Comparison of ENCODE assay signal across 20 cellular contexts in genomic region chr9:101514056-101514455, GRCh38. TPM values are rescaled to one million over a fixed set of nuclear protein-coding genes. Genes with fewer than 3 reads are reported as not detected.
DNase-seq lines count a peak whose midpoint lies in the region; ATAC-seq, FAIRE-seq and TF ChIP-seq lines count a peak whose summit lies in the region.
"Had no signal": no experiment of that assay in that cellular context is flagged by ENCODE, and none has a peak within 500 bp of the region (broad histone marks: within the 10 kb centered on the region; RNA-seq: fewer than 3 reads in every experiment).

No MANE protein-coding gene starts in this region.

- peak overlapping the region; percentile 65 for H3K27ac Mint-ChIP-seq in chondrocyte (ENCODE audit: unreplicated experiment)
- no peak overlapping the region for H3K27ac Mint-ChIP-seq in CD4-positive, alpha-beta T cell
- H3K27ac Mint-ChIP-seq: brain, endodermal cell, nephron progenitor cell had no signal

- ATAC-seq in IMR-90 (ENCODE audit: low read depth), result peak; percentile 81
- no peak for ATAC-seq in CD4-positive, alpha-beta T cell (ENCODE audit: poor library complexity)
- ATAC-seq: left lobe of liver had no signal

- H3K4me3 Mint-ChIP-seq in chondrocyte (ENCODE audit: unreplicated experiment), result no peak overlapping the region
- no peak overlapping the region for H3K4me3 Mint-ChIP-seq in CD4-positive, alpha-beta T cell
- H3K4me3 Mint-ChIP-seq: endodermal cell, nephron progenitor cell had no signal

- peak overlapping the region; percentile 65; the same call in 1 of the 2 replicates for H4K91ac ChIP-seq in IMR-90 (ENCODE audit: insufficient read depth, low read depth, low read length)

- H3K36me3 Mint-ChIP-seq in chondrocyte (ENCODE audit: low read depth), result no peaks in the 10 kb centered on the region
- no peaks in the 10 kb centered on the region for H3K36me3 Mint-ChIP-seq in CD4-positive, alpha-beta T cell (ENCODE audit: low read depth)
- H3K36me3 Mint-ChIP-seq: brain had no signal

- H3K4ac ChIP-seq in IMR-90 (ENCODE audit: low read depth, low read length), result peak overlapping the region; percentile 82

- H3K36me3 ChIP-seq in IMR-90 (ENCODE audit: control insufficient read depth, insufficient read depth, low read length) (no peaks in the 10 kb centered on the region), kidney (ENCODE audit: control insufficient read depth in 1 of 2, insufficient read depth in 2 of 2, low read length in 2 of 2) (no peaks in the 10 kb centered on the region)
- H3K36me3 ChIP-seq: heart right ventricle, uterus had no signal

- intact Hi-C loops in IMR-90 (cut with micrococcal nuclease) (no loop called here), kidney (cut with DNase I) (no loop called here)
- intact Hi-C loops in CD4-positive, alpha-beta T cell (cut with DNase I, micrococcal nuclease), result no loop called here

- H3K4me1 Mint-ChIP-seq in chondrocyte (ENCODE audit: low read depth), result peaks cover 23% of the 10 kb centered on the region
- H3K4me1 Mint-ChIP-seq in CD4-positive, alpha-beta T cell (ENCODE audit: low read depth), result no peaks in the 10 kb centered on the region
- H3K4me1 Mint-ChIP-seq: brain, nephron progenitor cell had no signal

- CTCF ChIA-PET in IMR-90 (lab: Yijun Ruan, JAX), result no interaction called here
- CTCF ChIA-PET in CD4-positive, alpha-beta T cell (lab: Charles Lee), result no interaction called here

- TF ChIP-seq CTCF in IMR-90 (conservative IDR thresholded peaks at IDR 0.05; ENCODE audit: low read depth, low read length), result no peak
- TF ChIP-seq CTCF in chondrocyte (IDR thresholded peaks at IDR 0.05), result no peak
- no peak for TF ChIP-seq CTCF in kidney (IDR thresholded peaks at IDR 0.05; ENCODE audit: borderline replicate concordance, extremely low read depth, insufficient read depth)
- TF ChIP-seq CTCF in CD4-positive, alpha-beta T cell (IDR thresholded peaks at IDR 0.05), result no peak

- peaks cover 6% of the 10 kb centered on the region for H3K9me3 Mint-ChIP-seq in chondrocyte (ENCODE audit: low read depth)
- H3K9me3 Mint-ChIP-seq in CD4-positive, alpha-beta T cell, result no peaks in the 10 kb centered on the region
- H3K9me3 Mint-ChIP-seq: endodermal cell, nephron progenitor cell had no signal

- peak overlapping the region; percentile 1; the same call in 1 of the 3 replicates for H2BK15ac ChIP-seq in IMR-90 (ENCODE audit: low read depth, low read length)

- TF ChIP-seq RAD21 in IMR-90 (IDR thresholded peaks at IDR 0.05; ENCODE audit: low read length), result no peak

- no peak overlapping the region for H4K5ac ChIP-seq in IMR-90 (ENCODE audit: low read depth, low read length)

- peaks cover 10% of the 10 kb centered on the region for H3K9me1 ChIP-seq in IMR-90 (ENCODE audit: insufficient read depth, low read length)

- in situ Hi-C loops in ACHN (cut with HindIII; ENCODE audit: low pct_ligation_motif_present, low pct_unique_long_range_greater_than_20kb, low sequenced_read_pairs), result no loop called here
- in situ Hi-C loops in IMR-90 (cut with MboI; ENCODE audit: low sequenced_read_pairs), result no loop called here

- H2BK120ac ChIP-seq in IMR-90 (ENCODE audit: low read depth, low read length), result peak overlapping the region; percentile 88

- FAIRE-seq in kidney (lab: Jason Lieb, UNC), result peak; percentile 41
- FAIRE-seq: D721Med had no signal

- no peaks in the 10 kb centered on the region; the same call in 1 of the 2 replicates for H4K20me1 ChIP-seq in IMR-90 (ENCODE audit: insufficient read depth, low read length)

- no TSS peak for BruUV-seq in IMR-90 (replicated peaks; lab: Mats Ljungman, UMichigan)

- peak overlapping the region; percentile 53; the same call in 1 of the 2 replicates for H3K14ac ChIP-seq in IMR-90 (replicated peaks; ENCODE audit: low read depth, low read length)

- peak overlapping the region in 1 of 2 experiments; percentile 10; a peak in 1 of 4 replicates for H4K8ac ChIP-seq in IMR-90 (ENCODE audit: low read depth in 2 of 2, low read length in 2 of 2)

- H2AFZ ChIP-seq in IMR-90 (replicated peaks; ENCODE audit: low read length, poor library complexity), result no peak overlapping the region

- DNase-seq in ACHN (peak; percentile 5), IMR-90 (peak; percentile 72), chondrocyte (ENCODE audit: low spot score) (no peak), kidney (no peak), SHP77 (lab: John Stamatoyannopoulos, UW) (no peak), DMS79 treated with DMSO at 0.1 percent for 48 hours (lab: John Stamatoyannopoulos, UW) (no peak)
- DNase-seq in stimulated activated CD4-positive, alpha-beta T cell treated with anti-CD3 and anti-CD28 coated beads, Interleukin-4, amount 100 ng/mL, for 24 hours, result no peak
- no peak for DNase-seq in CD4-positive, alpha-beta T cell
- DNase-seq: activated effector memory CD4-positive, alpha-beta T cell treated with Interleukin-2 at 50 U/mL for 16 hours; heart right ventricle; NCI-H1092 treated with DMSO at 0.1 percent for 48 hours; NCI-H2171; nephron progenitor cell; stimulated activated naive CD4-positive, alpha-beta T cell; uterus had no signal

- no peak for TF ChIP-seq POLR2A in IMR-90 (IDR thresholded peaks at IDR 0.05; ENCODE audit: low read depth, low read length)

- H3K4me1 ChIP-seq in IMR-90 (ENCODE audit: control insufficient read depth, insufficient read depth, low read length) (peaks cover 12% of the 10 kb centered on the region), kidney (ENCODE audit: control insufficient read depth in 1 of 2, insufficient read depth in 1 of 2, low read depth in 1 of 2, low read length in 2 of 2) (peaks cover 6 to 11% of the 10 kb centered on the region in 2 donors)
- H3K4me1 ChIP-seq: uterus had no signal

- no peak overlapping the region for H2AK9ac ChIP-seq in IMR-90 (replicated peaks; ENCODE audit: low read depth, low read length, poor library complexity)

- H2AK5ac ChIP-seq in IMR-90 (ENCODE audit: low read depth, low read length), result no peak overlapping the region

- H2BK20ac ChIP-seq in IMR-90 (ENCODE audit: low read depth, low read length), result peak overlapping the region; percentile 91

- H3K23ac ChIP-seq in IMR-90 (ENCODE audit: low read depth, low read length), result no peak overlapping the region

- WGBS in IMR-90 (ENCODE audit: extremely low coverage in 2 of 2, insufficient read length in 1 of 2), 2 experiments, result no CpG with 5 or more reads among the region's 2 CpGs

- H3K27ac ChIP-seq in IMR-90 (ENCODE audit: insufficient read depth, low read length) (no peak overlapping the region), kidney (ENCODE audit: low read depth in 2 of 2, low read length in 2 of 2) (no peak overlapping the region)
- no peak overlapping the region for H3K27ac ChIP-seq in CD4-positive, alpha-beta T cell (ENCODE audit: low read depth, low read length)
- H3K27ac ChIP-seq: SK-N-MC, uterus had no signal

- H3K18ac ChIP-seq in IMR-90 (ENCODE audit: low read depth, low read length), result no peak overlapping the region

- H3K4me2 ChIP-seq in IMR-90 (ENCODE audit: low read depth, low read length), result peak overlapping the region; percentile 65; the same call in 1 of the 2 replicates

- POLR2A ChIA-PET in IMR-90 (lab: Charles Lee; ENCODE audit: unreplicated experiment), result no interaction called here
- POLR2A ChIA-PET in CD4-positive, alpha-beta T cell (lab: Charles Lee), result no interaction called here

- dilution Hi-C loops in IMR-90 (cut with HindIII; ENCODE audit: low sequenced_read_pairs, unreplicated experiment), result no loop called here

- H3K56ac ChIP-seq in IMR-90 (ENCODE audit: extremely low read depth, insufficient read depth, low read length), result peak overlapping the region; percentile 29; the same call in 1 of the 2 replicates

- H3K9me3 ChIP-seq in IMR-90 (ENCODE audit: control insufficient read depth, insufficient read depth, low read length) (no peaks in the 10 kb centered on the region), kidney (ENCODE audit: control insufficient read depth in 1 of 2, low read length in 2 of 2) (no peaks in the 10 kb centered on the region)
- H3K9me3 ChIP-seq in CD4-positive, alpha-beta T cell (ENCODE audit: control insufficient read depth, low read length), result no peaks in the 10 kb centered on the region
- H3K9me3 ChIP-seq: uterus had no signal

- no peaks in the 10 kb centered on the region for H3K79me1 ChIP-seq in IMR-90 (ENCODE audit: low read depth in 1 of 2, low read length in 2 of 2)

- no peaks in the 10 kb centered on the region for H3K27me3 Mint-ChIP-seq in chondrocyte (ENCODE audit: low read depth)
- H3K27me3 Mint-ChIP-seq in CD4-positive, alpha-beta T cell, result peaks cover 27% of the 10 kb centered on the region

- no peaks in the 10 kb centered on the region for H3K27me3 ChIP-seq in IMR-90 (ENCODE audit: control insufficient read depth, insufficient read depth, low read length)
- H3K27me3 ChIP-seq in CD4-positive, alpha-beta T cell (ENCODE audit: control insufficient read depth, insufficient read depth, low read length), result peaks cover 7% of the 10 kb centered on the region
- H3K27me3 ChIP-seq: heart right ventricle, uterus had no signal

- no peak overlapping the region for H3K9ac ChIP-seq in IMR-90 (ENCODE audit: low read depth, low read length)
- H3K9ac ChIP-seq in kidney (ENCODE audit: low read length in 2 of 2), result no peak overlapping the region

- H3K4me3 ChIP-seq in IMR-90 (ENCODE audit: insufficient read depth, low read depth, low read length), result no peak overlapping the region
- H3K4me3 ChIP-seq in kidney (ENCODE audit: low read length in 2 of 2), result no peak overlapping the region
- H3K4me3 ChIP-seq: heart right ventricle, SK-N-MC, uterus had no signal

- H2BK5ac ChIP-seq in IMR-90 (ENCODE audit: low read depth, low read length, poor library complexity, severe bottlenecking), result no peak overlapping the region

TF ChIP-seq in IMR-90, 13 proteins besides CTCF, POLR2A, EP300 and RAD21:
- TF ChIP-seq SMC3 (IDR thresholded peaks at IDR 0.05; ENCODE audit: low read depth, low read length) (no peak), CEBPB (IDR thresholded peaks at IDR 0.05; ENCODE audit: low read depth, low read length) (peak; percentile 12; the same call in 1 of the 2 replicates)

RNA-seq across cellular contexts. Expression of gene RNF20, which starts 19.6 kb away (rescaled TPM):
- total RNA-seq in IMR-90 (2012; rRNA removed), result 21.3 and 30.8 TPM in 2 replicates
- polyA plus RNA-seq in IMR-90 (2012; rRNA removed), result 10.1 and 13.7 TPM in 2 replicates
- polyA plus RNA-seq in IMR-90 (2012; cell fraction: cytosol; rRNA removed), result 2.0 and 4.0 TPM in 2 replicates
- 1.3 and 8.6 TPM in 2 replicates for polyA plus RNA-seq in IMR-90 (2012; cell fraction: nucleus; rRNA removed; ENCODE audit: low replicate concordance)
- 42.6 to 68.6 TPM (median 47.4 TPM) in 3 replicates for total RNA-seq in chondrocyte
- 43.2 TPM for total RNA-seq in kidney
- polyA plus RNA-seq in kidney (ENCODE audit: insufficient read depth, low read depth, low replicate concordance), result 15.8 TPM
- 10 to 100 TPM; 26.9 to 27.6 TPM for total RNA-seq in CD4-positive, alpha-beta T cell

Comparison
In these comparisons a context has a peak if more than half of its experiments do, and no peak if none do; other contexts are left out.
1. DNase-seq: peak in ACHN (single experiment) and IMR-90 (single experiment); none in chondrocyte (single experiment), kidney (single experiment), stimulated activated CD4-positive, alpha-beta T cell treated with anti-CD3 and anti-CD28 coated beads, Interleukin-4, amount 100 ng/mL, for 24 hours (single experiment), CD4-positive, alpha-beta T cell (0 of 10), SHP77 (0 of 2) and DMS79 treated with DMSO at 0.1 percent for 48 hours (single experiment).